In genomic region chr16:28835864-28836760, GRCh38 we compare ENCODE assay signal across 13 cellular contexts.
"Had no signal": no experiment of that assay in that cellular context is flagged by ENCODE, and none has a peak within 500 bp of the region (broad histone marks: within the 10 kb centered on the region; RNA-seq: fewer than 3 reads in every experiment).

No MANE protein-coding gene starts in this region.

- H3K9me3 Mint-ChIP-seq: activated naive CD8-positive, alpha-beta T cell treated with anti-CD3 and anti-CD28 coated beads, Interleukin-2, amount 10 ng/mL, durations not matched to agents 7 days and 5 days; T-cell had no signal

- H3K4me1 ChIP-seq: breast epithelium, left ventricle myocardium inferior, transverse colon had no signal

- H3K9me3 ChIP-seq: breast epithelium, gastroesophageal sphincter, left ventricle myocardium inferior, transverse colon had no signal

- H3K27ac Mint-ChIP-seq: activated naive CD8-positive, alpha-beta T cell treated with anti-CD3 and anti-CD28 coated beads, Interleukin-2, amount 10 ng/mL, durations not matched to agents 7 days and 5 days; T-cell had no signal

- H3K27me3 Mint-ChIP-seq: activated naive CD8-positive, alpha-beta T cell treated with anti-CD3 and anti-CD28 coated beads, Interleukin-2, amount 10 ng/mL, durations not matched to agents 7 days and 5 days; T-cell had no signal

- H3K4me3 ChIP-seq: breast epithelium, gastroesophageal sphincter, left ventricle myocardium inferior, SK-N-MC, transverse colon had no signal

- H3K4me3 Mint-ChIP-seq: activated naive CD8-positive, alpha-beta T cell treated with anti-CD3 and anti-CD28 coated beads, Interleukin-2, amount 10 ng/mL, durations not matched to agents 7 days and 5 days; T-cell had no signal

- H3K27me3 ChIP-seq: breast epithelium, gastroesophageal sphincter, transverse colon had no signal

- ATAC-seq: gastroesophageal sphincter had no signal

- H3K27ac ChIP-seq: breast epithelium, gastroesophageal sphincter, left ventricle myocardium inferior, SK-N-MC, transverse colon, WERI-Rb-1 had no signal

- DNase-seq: activated CD4-positive, alpha-beta T cell treated with anti-CD3 and anti-CD28 coated beads for 48 hours; activated CD8-positive, alpha-beta memory T cell treated with anti-CD3 and anti-CD28 coated beads for 24 hours; activated naive CD8-positive, alpha-beta T cell treated with anti-CD3 and anti-CD28 coated beads, Interleukin-2, amount 10 ng/mL, durations not matched to agents 7 days and 5 days; islet precursor cell; left ventricle myocardium inferior; stimulated activated CD4-positive, alpha-beta T cell treated with anti-CD3 and anti-CD28 coated beads, Interleukin-4, amount 100 ng/mL, for 4 hours; T-cell; T1000; transverse colon; WERI-Rb-1 had no signal
